In the genomic region with DNA sequence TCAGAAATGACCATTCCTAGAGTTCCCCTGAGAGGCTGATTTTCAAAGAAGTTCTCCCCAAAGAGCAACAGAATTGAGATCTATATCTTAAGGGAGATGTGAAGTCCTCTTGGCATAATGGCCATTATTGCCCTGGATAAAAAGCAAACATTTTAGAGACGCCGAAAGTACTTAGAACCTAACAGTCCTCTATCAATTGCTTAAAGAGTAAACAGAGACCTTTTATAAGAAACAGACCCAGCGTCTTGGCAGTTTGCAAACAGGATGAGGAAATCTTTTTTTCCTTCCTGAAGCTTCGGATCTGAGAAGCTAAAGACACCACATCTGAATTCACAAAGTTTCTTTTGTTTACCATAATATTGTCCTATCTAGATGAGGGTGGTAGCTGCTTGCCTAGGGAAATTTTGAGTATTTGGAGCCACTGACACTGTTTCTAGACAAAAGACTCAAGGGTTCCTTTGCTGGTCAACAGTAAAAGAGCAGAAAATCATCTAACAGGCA, we compare ENCODE assay signal across 18 cellular contexts. TPM values are rescaled to one million over a fixed set of nuclear protein-coding genes. Genes with fewer than 3 reads are reported as not detected.
A peak's percentile ranks its signal among the peaks of the same experiment; 100 is the strongest.
DNase-seq lines count a peak whose midpoint lies in the region; ATAC-seq, FAIRE-seq and TF ChIP-seq lines count a peak whose summit lies in the region.
"Had no signal": no experiment of that assay in that cellular context is flagged by ENCODE, and none has a peak within 500 bp of the region (broad histone marks: within the 10 kb centered on the region; RNA-seq: fewer than 3 reads in every experiment).

No MANE protein-coding gene starts in this region.

- no peaks in the 10 kb centered on the region for H3K9me2 ChIP-seq in MM.1S (replicated peaks; ENCODE audit: insufficient read depth, low read length)
- H3K9me2 ChIP-seq: SK-N-SH had no signal

- CTCF ChIA-PET in CD8-positive, alpha-beta memory T cell (lab: Charles Lee), result interaction anchor here (1.1 to 1.9 kb wide), 2 partner anchors 10 to 125 kb away, joined by 3 to 6 read pairs; no protein-coding TSS in a partner anchor
- CTCF ChIA-PET in HepG2 (lab: Yijun Ruan, JAX; ENCODE audit: low intra/inter-chr PET ratio, low total read pairs), result no interaction called here

- in situ Hi-C loops in HepG2 (cut with HindIII; ENCODE audit: extremely low pct_ligation_motif_present, low pct_unique_long_range_greater_than_20kb), result no loop called here

- H2AFZ ChIP-seq in HepG2 (ENCODE audit: low read length), result no peak overlapping the region
- no peak overlapping the region for H2AFZ ChIP-seq in MM.1S (ENCODE audit: low read length)

- H3K27ac ChIP-seq in ectodermal cell (ENCODE audit: insufficient read depth, low read depth, low read length, poor library complexity, severe bottlenecking) (peak overlapping the region; percentile 16), lower lobe of right lung (peak overlapping the region; percentile 52), upper lobe of right lung (peak overlapping the region; percentile 56), HepG2 (ENCODE audit: extremely low read length, insufficient read depth, low read length) (no peak overlapping the region), MM.1S (ENCODE audit: low read length) (no peak overlapping the region)
- no peak overlapping the region for H3K27ac ChIP-seq in CD8-positive, alpha-beta memory T cell (ENCODE audit: low read depth, low read length)

- TF ChIP-seq CTCF in lower lobe of right lung (IDR thresholded peaks at IDR 0.05) (no peak), upper lobe of right lung (IDR thresholded peaks at IDR 0.05) (no peak), HepG2 (CRISPR knock-in tag; IDR thresholded peaks at IDR 0.05) (no peak), MM.1S (IDR thresholded peaks at IDR 0.05; ENCODE audit: low read length) (no peak)

- WGBS in ectodermal cell, 2 experiments, result 96 to 98% methylated on average over 3 to 4 of the region's 4 CpGs
- WGBS in HepG2 (ENCODE audit: low lambda C conversion rate), result 94% methylated on average over 4 of the region's 4 CpGs

- peak; percentile 38 to 59 for ATAC-seq in lower lobe of right lung
- peak; percentile 41 for ATAC-seq in upper lobe of right lung
- no peak for ATAC-seq in HepG2
- ATAC-seq: CD8-positive, alpha-beta T cell; Panc1 had no signal

- no peak overlapping the region for H3K27ac Mint-ChIP-seq in CD8-positive, alpha-beta memory T cell
- H3K27ac Mint-ChIP-seq: CD8-positive, alpha-beta T cell had no signal

- no peaks in the 10 kb centered on the region for H3K27me3 Mint-ChIP-seq in CD8-positive, alpha-beta memory T cell

- peaks cover 7% of the 10 kb centered on the region for H3K36me3 ChIP-seq in ectodermal cell (ENCODE audit: control insufficient read depth, insufficient read depth, low read length)
- H3K36me3 ChIP-seq in lower lobe of right lung, result no peaks in the 10 kb centered on the region
- no peaks in the 10 kb centered on the region for H3K36me3 ChIP-seq in upper lobe of right lung
- H3K36me3 ChIP-seq in CD8-positive, alpha-beta memory T cell (ENCODE audit: insufficient read depth, low read length), result no peaks in the 10 kb centered on the region
- peaks cover 13 to 42% of the 10 kb centered on the region in 2 experiments for H3K36me3 ChIP-seq in HepG2 (replicated peaks in 1 of 2; ENCODE audit: control insufficient read depth in 1 of 2, insufficient read depth in 2 of 2, low read length in 2 of 2)
- H3K36me3 ChIP-seq in MM.1S (replicated peaks; ENCODE audit: insufficient read depth, low read length), result no peaks in the 10 kb centered on the region

- H3K4me1 ChIP-seq in ectodermal cell (ENCODE audit: control insufficient read depth, insufficient read depth, low read length) (no peaks in the 10 kb centered on the region), lower lobe of right lung (peaks cover 46% of the 10 kb centered on the region), upper lobe of right lung (peaks cover 43% of the 10 kb centered on the region), HepG2 (ENCODE audit: insufficient read depth, low read length) (no peaks in the 10 kb centered on the region), MM.1S (ENCODE audit: low read length) (no peaks in the 10 kb centered on the region)
- H3K4me1 ChIP-seq in CD8-positive, alpha-beta memory T cell (ENCODE audit: insufficient read depth, low read length), result no peaks in the 10 kb centered on the region

- H3K4me2 ChIP-seq in HepG2 (ENCODE audit: low read depth, low read length) (no peak overlapping the region), MM.1S (ENCODE audit: low read depth, low read length) (no peak overlapping the region)
- H3K4me2 ChIP-seq: SK-N-SH had no signal

- H3K9ac ChIP-seq in HepG2 (ENCODE audit: insufficient read depth, low read depth, low read length) (no peak overlapping the region), MM.1S (ENCODE audit: low read length) (no peak overlapping the region)
- H3K9ac ChIP-seq: SK-N-SH had no signal

- H3F3A ChIP-seq in MM.1S (ENCODE audit: insufficient read depth, low read length), result no peaks in the 10 kb centered on the region

- BruUV-seq in HepG2 (replicated peaks; lab: Mats Ljungman, UMichigan), result no TSS peak

- intact Hi-C loops in lower lobe of right lung (cut with DNase I) (no loop called here), upper lobe of right lung (cut with DNase I) (no loop called here), HepG2 (cut with micrococcal nuclease; ENCODE audit: unreplicated experiment) (loop anchor here (10.0 kb wide), 1 partner anchor 50 kb away; no protein-coding TSS in a partner anchor)

- TF ChIP-seq EP300 in HepG2 (IDR thresholded peaks at IDR 0.05; ENCODE audit: low read depth in 2 of 2, low read length in 2 of 2), result no peak
- no peak for TF ChIP-seq EP300 in HepG2 (CRISPR knock-in tag; IDR thresholded peaks at IDR 0.05; ENCODE audit: borderline replicate concordance)

- no peak for FAIRE-seq in HepG2 (lab: Jason Lieb, UNC)
- FAIRE-seq: GM12892 had no signal

- POLR2A ChIA-PET in CD8-positive, alpha-beta memory T cell (lab: Charles Lee), result no interaction called here
- POLR2A ChIA-PET in HepG2 (lab: Yijun Ruan, JAX), result no interaction called here

- DNase-seq in DMS79 treated with DMSO at 0.1 percent for 48 hours (lab: John Stamatoyannopoulos, UW) (peak; percentile 13), lower lobe of right lung (no peak), upper lobe of right lung (no peak), HepG2 (ENCODE audit: low spot score) (no peak), MM.1S (no peak)
- no peak for DNase-seq in CD8-positive, alpha-beta memory T cell
- DNase-seq: CD8-positive, alpha-beta T cell; GOT3; KBM-7; NCI-H1092; NCI-H146; NCI-H2081; NCI-H524; Right ventricle myocardium superior; SK-N-SH had no signal

- TF ChIP-seq RAD21 in HepG2 (CRISPR knock-in tag; IDR thresholded peaks at IDR 0.05), result no peak

- TF ChIP-seq POLR2A in HepG2 (IDR thresholded peaks at IDR 0.05; ENCODE audit: insufficient read depth in 1 of 2, low read depth in 2 of 2, low read length in 2 of 2), result no peak

- no peak overlapping the region for H3K4me3 Mint-ChIP-seq in CD8-positive, alpha-beta memory T cell
- H3K4me3 Mint-ChIP-seq: CD8-positive, alpha-beta T cell had no signal

- H4K20me1 ChIP-seq in HepG2 (ENCODE audit: insufficient read depth, low read length), result no peaks in the 10 kb centered on the region
- no peaks in the 10 kb centered on the region for H4K20me1 ChIP-seq in MM.1S (ENCODE audit: insufficient read depth, low read length)

- H3K4me1 Mint-ChIP-seq in CD8-positive, alpha-beta memory T cell, result peaks cover 0 to 2% (median 0%) of the 10 kb centered on the region in 3 donors

- no peaks in the 10 kb centered on the region for H3K9me3 ChIP-seq in ectodermal cell (ENCODE audit: control insufficient read depth, low read length)
- H3K9me3 ChIP-seq in lower lobe of right lung, result no peaks in the 10 kb centered on the region
- no peaks in the 10 kb centered on the region for H3K9me3 ChIP-seq in upper lobe of right lung
- H3K9me3 ChIP-seq in CD8-positive, alpha-beta memory T cell (ENCODE audit: low read length), result no peaks in the 10 kb centered on the region
- H3K9me3 ChIP-seq in HepG2 (ENCODE audit: low read length), result no peaks in the 10 kb centered on the region
- no peaks in the 10 kb centered on the region for H3K9me3 ChIP-seq in MM.1S (replicated peaks; ENCODE audit: insufficient read depth, low read length)
- H3K9me3 ChIP-seq: SK-N-SH had no signal

- no peaks in the 10 kb centered on the region for H3K9me3 Mint-ChIP-seq in CD8-positive, alpha-beta memory T cell
- H3K9me3 Mint-ChIP-seq: CD8-positive, alpha-beta T cell had no signal

- H3K36me3 Mint-ChIP-seq in CD8-positive, alpha-beta memory T cell, result peaks cover 0 to 61% (median 17%) of the 10 kb centered on the region in 3 donors

- H3K27me3 ChIP-seq in ectodermal cell (ENCODE audit: control insufficient read depth, insufficient read depth, low read length, poor library complexity, severe bottlenecking), result no peaks in the 10 kb centered on the region
- no peaks in the 10 kb centered on the region for H3K27me3 ChIP-seq in lower lobe of right lung (ENCODE audit: low read depth)
- H3K27me3 ChIP-seq in upper lobe of right lung, result no peaks in the 10 kb centered on the region
- H3K27me3 ChIP-seq in CD8-positive, alpha-beta memory T cell (ENCODE audit: insufficient read depth, low read length, poor library complexity, severe bottlenecking), result no peaks in the 10 kb centered on the region
- no peaks in the 10 kb centered on the region for H3K27me3 ChIP-seq in HepG2 (ENCODE audit: control insufficient read depth in 1 of 2, insufficient read depth in 2 of 2, low read length in 2 of 2)
- H3K27me3 ChIP-seq in MM.1S (replicated peaks; ENCODE audit: insufficient read depth, low read length), result no peaks in the 10 kb centered on the region

- no peaks in the 10 kb centered on the region for H3K79me2 ChIP-seq in HepG2 (ENCODE audit: insufficient read depth, low read length)
- H3K79me2 ChIP-seq in MM.1S (ENCODE audit: low read length), result no peaks in the 10 kb centered on the region

- H3K4me3 ChIP-seq in ectodermal cell (ENCODE audit: insufficient read depth, low read depth, low read length) (no peak overlapping the region), lower lobe of right lung (no peak overlapping the region), upper lobe of right lung (no peak overlapping the region), HepG2 (replicated peaks in 1 of 3; ENCODE audit: insufficient read depth in 1 of 3, low read depth in 2 of 3, low read length in 3 of 3) (no peak overlapping the region), MM.1S (ENCODE audit: low read length) (no peak overlapping the region)
- no peak overlapping the region for H3K4me3 ChIP-seq in CD8-positive, alpha-beta memory T cell (ENCODE audit: low read length)

RNA-seq across cellular contexts. Expression of a gene that starts 59.9 kb away (rescaled TPM):
- polyA plus RNA-seq in ectodermal cell (2013, experiment 1 of 4), result 13.3 TPM
- polyA plus RNA-seq in ectodermal cell (2013, experiment 2 of 4), result 14.1 TPM
- 10.1 TPM for polyA plus RNA-seq in ectodermal cell (2013, experiment 3 of 4)
- polyA plus RNA-seq in ectodermal cell (2013, experiment 4 of 4), result 12.8 TPM
- 80.6 TPM for total RNA-seq in lower lobe of right lung
- total RNA-seq in upper lobe of right lung, result 103 TPM
- 10 to 100 TPM; 27.0 to 27.2 TPM for total RNA-seq in CD8-positive, alpha-beta memory T cell
- 5.8 TPM for polyA plus RNA-seq in CD8-positive, alpha-beta memory T cell
- 11.1 and 13.0 TPM in 2 replicates for total RNA-seq in HepG2 (2016; rRNA removed; fragmentation: Illumina TruSeq; extraction: Trizol)
- total RNA-seq in HepG2 (2016; cell fraction: cytosol; rRNA removed; fragmentation: Illumina TruSeq; extraction: Trizol; ENCODE audit: low read depth), result 1.4 and 1.5 TPM in 2 replicates
- total RNA-seq in HepG2 (2016; cell fraction: insoluble cytoplasmic fraction; rRNA removed; fragmentation: Illumina TruSeq; extraction: Trizol), result 9.8 and 12.1 TPM in 2 replicates
- total RNA-seq in HepG2 (2016; cell fraction: membrane; rRNA removed; fragmentation: Illumina TruSeq; extraction: Trizol), result 5.3 and 6.4 TPM in 2 replicates
- 11.9 and 15.6 TPM in 2 replicates for total RNA-seq in HepG2 (2016; cell fraction: nucleus; rRNA removed; fragmentation: Illumina TruSeq; extraction: Trizol)
- polyA plus RNA-seq in HepG2 (2011; rRNA removed), result 16.4 and 18.7 TPM in 2 replicates
- polyA plus RNA-seq in HepG2 (2011; cell fraction: cytosol; rRNA removed), result 7.1 and 7.2 TPM in 2 replicates
- 42.2 and 53.6 TPM in 2 replicates for polyA plus RNA-seq in HepG2 (2011; cell fraction: nucleus; rRNA removed)
- polyA plus RNA-seq in HepG2 (2012), result 4.4 and 6.9 TPM in 2 replicates
- polyA plus RNA-seq in HepG2 (2016; cell fraction: cytosol; fragmentation: Illumina TruSeq; extraction: Trizol; ENCODE audit: low read depth), result 0.43 and 0.62 TPM in 2 replicates
- polyA plus RNA-seq in HepG2 (2016; cell fraction: insoluble cytoplasmic fraction; fragmentation: Illumina TruSeq; extraction: Trizol; ENCODE audit: low read depth), result 5.8 and 6.2 TPM in 2 replicates
- 1.7 TPM in 2 replicates for polyA plus RNA-seq in HepG2 (2016; cell fraction: membrane; fragmentation: Illumina TruSeq; extraction: Trizol; ENCODE audit: low read depth)
- 17.4 and 18.9 TPM in 2 replicates for polyA plus RNA-seq in HepG2 (2016; cell fraction: nucleus; fragmentation: Illumina TruSeq; extraction: Trizol; ENCODE audit: insufficient read depth, low read depth)
- 55.2 and 75.7 TPM in 2 replicates for polyA minus RNA-seq in HepG2 (2011; rRNA and poly(A)+ RNA removed; ENCODE audit: low replicate concordance)
- polyA minus RNA-seq in HepG2 (2011; cell fraction: cytosol; rRNA and poly(A)+ RNA removed), result 11.3 and 16.1 TPM in 2 replicates
- polyA minus RNA-seq in HepG2 (2011; cell fraction: nucleus; rRNA and poly(A)+ RNA removed), result 27.0 and 32.6 TPM in 2 replicates

Comparison
In these comparisons a context has a peak if more than half of its experiments do, and no peak if none do; other contexts are left out.
1. H3K27ac ChIP-seq: peak in ectodermal cell (single experiment), lower lobe of right lung (single experiment) and upper lobe of right lung (single experiment); none in CD8-positive, alpha-beta memory T cell (single experiment), HepG2 (single experiment) and MM.1S (single experiment).